In genomic region chr3:158801200-158801599, GRCh38 we compare ENCODE assay signal across 8 cellular contexts. TPM values are rescaled to one million over a fixed set of nuclear protein-coding genes. Genes with fewer than 3 reads are reported as not detected.
DNase-seq lines count a peak whose midpoint lies in the region.

No MANE protein-coding gene starts in this region.

- DNase-seq in NCI-H2107 treated with DMSO at 0.1 percent for 48 hours (lab: John Stamatoyannopoulos, UW; ENCODE audit: unreplicated experiment) (peak; percentile 19), NCI-H2107 (lab: John Stamatoyannopoulos, UW) (no peak), globus pallidus (ENCODE audit: low spot score) (peak; percentile 36), trophoblast cell (no peak), KBM-7 (no peak), epidermal melanocyte (ENCODE audit: insufficient read length, low spot score) (no peak)
- no peak for DNase-seq in activated CD4-positive, alpha-beta memory T cell treated with anti-CD3 and anti-CD28 coated beads, Interleukin-2, amount 10 ng/mL, durations not matched to agents 7 days and 5 days
- DNase-seq in activated effector memory CD4-positive, alpha-beta T cell treated with anti-CD3 and anti-CD28 coated beads, Interleukin-2, amount 50 U/mL, for 16 hours = no peak

- no peak overlapping the region for H2BK5ac ChIP-seq in trophoblast cell (ENCODE audit: low read depth, low read length, poor library complexity)

- no peaks in the 10 kb centered on the region for H3K36me3 ChIP-seq in trophoblast cell (ENCODE audit: control insufficient read depth in 1 of 2, insufficient read depth in 2 of 2, low read length in 2 of 2)

- H3K9ac ChIP-seq in trophoblast cell (ENCODE audit: low read length) = peak overlapping the region; percentile 74

- H3K4me1 Mint-ChIP-seq in activated CD4-positive, alpha-beta memory T cell treated with anti-CD3 and anti-CD28 coated beads, Interleukin-2, amount 10 ng/mL, durations not matched to agents 7 days and 5 days = peaks cover 25% of the 10 kb centered on the region

- H2BK12ac ChIP-seq in trophoblast cell (ENCODE audit: low read length) = no peak overlapping the region

- H3K18ac ChIP-seq in trophoblast cell (ENCODE audit: low read length) = no peak overlapping the region

- POLR2A ChIA-PET in activated CD4-positive, alpha-beta memory T cell treated with anti-CD3 and anti-CD28 coated beads, Interleukin-2, amount 10 ng/mL, durations not matched to agents 7 days and 5 days (lab: Charles Lee) = interaction anchor here (0.7 to 2.2 kb wide), 11 partner anchors 9 to 1641 kb away, joined by 3 to 13 read pairs (median 4); partner anchors contain the start of genes CCNL1 and GFM1

- peaks cover 4% of the 10 kb centered on the region for H3K27me3 Mint-ChIP-seq in activated CD4-positive, alpha-beta memory T cell treated with anti-CD3 and anti-CD28 coated beads, Interleukin-2, amount 10 ng/mL, durations not matched to agents 7 days and 5 days

- H3K27ac Mint-ChIP-seq in activated CD4-positive, alpha-beta memory T cell treated with anti-CD3 and anti-CD28 coated beads, Interleukin-2, amount 10 ng/mL, durations not matched to agents 7 days and 5 days = peak overlapping the region; percentile 80

- WGBS in trophoblast cell (ENCODE audit: extremely low coverage, insufficient coverage, insufficient read length) = no CpG with 5 or more reads among the region's 11 CpGs

- H3K27ac ChIP-seq in trophoblast cell (ENCODE audit: low read depth, low read length) = no peak overlapping the region

- peaks cover 6% of the 10 kb centered on the region for H3K36me3 Mint-ChIP-seq in activated CD4-positive, alpha-beta memory T cell treated with anti-CD3 and anti-CD28 coated beads, Interleukin-2, amount 10 ng/mL, durations not matched to agents 7 days and 5 days (ENCODE audit: low read depth)

- no peaks in the 10 kb centered on the region for H3K27me3 ChIP-seq in trophoblast cell (ENCODE audit: insufficient read depth, low read length)

- H2AFZ ChIP-seq in trophoblast cell (ENCODE audit: insufficient read depth, low read length, poor library complexity) = peak overlapping the region; percentile 72

- peak overlapping the region; percentile 89 for H3K4me2 ChIP-seq in trophoblast cell (ENCODE audit: low read length)

- no peak overlapping the region for H3K4ac ChIP-seq in trophoblast cell (ENCODE audit: low read depth, low read length)

- H3K4me3 Mint-ChIP-seq in activated CD4-positive, alpha-beta memory T cell treated with anti-CD3 and anti-CD28 coated beads, Interleukin-2, amount 10 ng/mL, durations not matched to agents 7 days and 5 days = peak overlapping the region; percentile 84

- peaks cover 6% of the 10 kb centered on the region for H3K79me1 ChIP-seq in trophoblast cell (ENCODE audit: low read length)

- H3K4me1 ChIP-seq in trophoblast cell (ENCODE audit: control insufficient read depth in 1 of 2, insufficient read depth in 2 of 2, low read length in 2 of 2) = peaks cover 0 to 2% of the 10 kb centered on the region in 2 experiments

- H4K12ac ChIP-seq in trophoblast cell (ENCODE audit: low read depth, low read length) = no peak overlapping the region

- H2BK120ac ChIP-seq in trophoblast cell (ENCODE audit: insufficient read depth, low read length, poor library complexity) = no peak overlapping the region

- CTCF ChIA-PET in activated CD4-positive, alpha-beta memory T cell treated with anti-CD3 and anti-CD28 coated beads, Interleukin-2, amount 10 ng/mL, durations not matched to agents 7 days and 5 days (lab: Charles Lee) = interaction anchor here (0.9 to 3.0 kb wide), 9 partner anchors 9 to 157 kb away, joined by 3 to 14 read pairs (median 5); partner anchors contain the start of genes GFM1 and LXN

- no peak overlapping the region for H2AK5ac ChIP-seq in trophoblast cell (ENCODE audit: low read length)

- peak overlapping the region; percentile 82 for H4K8ac ChIP-seq in trophoblast cell (ENCODE audit: low read depth, low read length)

- H3K14ac ChIP-seq in trophoblast cell (ENCODE audit: low read length) = no peak overlapping the region

- in situ Hi-C loops in KBM-7 (cut with MboI; ENCODE audit: low pct_unique_long_range_greater_than_20kb, low sequenced_read_pairs) = no loop called here

- no peak overlapping the region for H4K91ac ChIP-seq in trophoblast cell (ENCODE audit: low read depth, low read length)

- H3K79me2 ChIP-seq in trophoblast cell (ENCODE audit: control insufficient read depth, insufficient read depth, low read length, poor library complexity) = peaks cover 4% of the 10 kb centered on the region

- no peak overlapping the region for H3K23ac ChIP-seq in trophoblast cell (ENCODE audit: low read length)

- H3K9me3 Mint-ChIP-seq in activated CD4-positive, alpha-beta memory T cell treated with anti-CD3 and anti-CD28 coated beads, Interleukin-2, amount 10 ng/mL, durations not matched to agents 7 days and 5 days = no peaks in the 10 kb centered on the region

- peaks cover 3% of the 10 kb centered on the region for H3K9me3 ChIP-seq in trophoblast cell (ENCODE audit: insufficient read depth, low read depth, low read length)

- H3K4me3 ChIP-seq in trophoblast cell (ENCODE audit: low read depth, low read length) = no peak overlapping the region

RNA-seq across cellular contexts. Expression of gene MFSD1, which starts 0.7 kb away (rescaled TPM):
- total RNA-seq in activated CD4-positive, alpha-beta memory T cell treated with anti-CD3 and anti-CD28 coated beads, Interleukin-2, amount 10 ng/mL, durations not matched to agents 7 days and 5 days = 10 to 100 TPM; 26.9 to 27.4 TPM
- polyA plus RNA-seq in trophoblast cell (2013) = 14.3 and 15.6 TPM in 2 replicates

Comparison
In these comparisons a context has a peak if more than half of its experiments do, and no peak if none do; other contexts are left out.
1. DNase-seq: peak in NCI-H2107 treated with DMSO at 0.1 percent for 48 hours (single experiment) and globus pallidus (single experiment); none in NCI-H2107 (single experiment), activated CD4-positive, alpha-beta memory T cell treated with anti-CD3 and anti-CD28 coated beads, Interleukin-2, amount 10 ng/mL, durations not matched to agents 7 days and 5 days (single experiment), trophoblast cell (0 of 2), activated effector memory CD4-positive, alpha-beta T cell treated with anti-CD3 and anti-CD28 coated beads, Interleukin-2, amount 50 U/mL, for 16 hours (single experiment), KBM-7 (single experiment) and epidermal melanocyte (single experiment).